1 cellular context compared by ENCODE assay signal in genomic region chr19:18203408-18203862, GRCh38.
TF ChIP-seq lines count a peak whose summit lies in the region.

No MANE protein-coding gene starts in this region.

TF ChIP-seq in H1, 55 proteins besides CTCF, POLR2A, EP300 and RAD21:
- TF ChIP-seq GTF2F1 (IDR thresholded peaks at IDR 0.05; ENCODE audit: borderline replicate concordance, low read depth, low read length) (0 out of 2 replicates have a peak, but pooled peaks have one; percentile 1), HDAC2 (IDR thresholded peaks at IDR 0.05; ENCODE audit: borderline replicate concordance in 1 of 2, low read depth in 2 of 2, low read length in 2 of 2) (0 out of 4 replicates have a peak, but pooled peaks of 1 of the 2 experiments have one; percentile 95), BACH1 (IDR thresholded peaks at IDR 0.05; ENCODE audit: low read length) (peak; percentile 81), TEAD4 (IDR thresholded peaks at IDR 0.05; ENCODE audit: low read depth, low read length) (no peak), HDAC6 (IDR thresholded peaks at IDR 0.05; ENCODE audit: low read depth, low read length) (no peak), KDM4A (IDR thresholded peaks at IDR 0.05; ENCODE audit: low read depth, low read length, severe bottlenecking) (peak; percentile 56)
